In genomic region chr21:45542242-45542666, GRCh38 we compare ENCODE assay signal across 1 cellular context.
TF ChIP-seq lines count a peak whose summit lies in the region.

Gene SLC19A1, minus strand, starts transcription at chr21:45542440. Its CDS starts 4,481 bp downstream, at chr21:45537959.

TF ChIP-seq in SK-N-SH treated with all-trans-retinoic acid at 6 μM for 48 hours, 23 proteins besides CTCF, POLR2A, EP300 and RAD21 (continued from another document):
- no peak for TF ChIP-seq BACH2 (CRISPR knock-in tag; IDR thresholded peaks at IDR 0.05; ENCODE audit: borderline replicate concordance)
